26 cellular contexts compared by ENCODE assay signal in genomic region chr12:131616316-131617098, GRCh38.
"Had no signal": no experiment of that assay in that cellular context is flagged by ENCODE, and none has a peak within 500 bp of the region (broad histone marks: within the 10 kb centered on the region; RNA-seq: fewer than 3 reads in every experiment).

No MANE protein-coding gene starts in this region.

- H3K9me3 Mint-ChIP-seq: activated CD4-positive, alpha-beta memory T cell treated with anti-CD3 and anti-CD28 coated beads for 36 hours; activated CD4-positive, alpha-beta T cell treated with anti-CD3 and anti-CD28 coated beads, Interleukin-2, amount 10 ng/mL, durations not matched to agents 24 days and 14 days; activated T-cell treated with anti-CD3 and anti-CD28 coated beads, Interleukin-2, amount 50 U/mL, for 24 hours; central memory CD8-positive, alpha-beta T cell; mesothelial cell of epicardium; naive B cell; stimulated activated memory B cell treated with anti-CD40 and anti-IgM and Interleukin-4, amounts not matched to agents 10 μg/mL and 1 μg/mL and 100 μg/mL, for 72 hours; stimulated activated naive CD8-positive, alpha-beta T cell treated with anti-CD3 and anti-CD28 coated beads, Interleukin-15, amount 100 ng/mL, for 72 hours had no signal

- H3K36me3 Mint-ChIP-seq: activated CD4-positive, alpha-beta memory T cell treated with anti-CD3 and anti-CD28 coated beads for 36 hours; mesothelial cell of epicardium; naive B cell; stimulated activated memory B cell treated with anti-CD40 and anti-IgM and Interleukin-4, amounts not matched to agents 10 μg/mL and 1 μg/mL and 100 μg/mL, for 72 hours had no signal

- H3K27ac Mint-ChIP-seq: activated CD4-positive, alpha-beta memory T cell treated with anti-CD3 and anti-CD28 coated beads for 36 hours; activated CD4-positive, alpha-beta T cell treated with anti-CD3 and anti-CD28 coated beads, Interleukin-2, amount 10 ng/mL, durations not matched to agents 24 days and 14 days; activated T-cell treated with anti-CD3 and anti-CD28 coated beads, Interleukin-2, amount 50 U/mL, for 24 hours; stimulated activated memory B cell treated with anti-CD40 and anti-IgM and Interleukin-4, amounts not matched to agents 10 μg/mL and 1 μg/mL and 100 μg/mL, for 72 hours had no signal

- H3K27ac ChIP-seq: breast epithelium, epithelial cell of prostate, esophagus squamous epithelium, thyroid gland, upper lobe of right lung, WERI-Rb-1 had no signal

- H3K4me1 Mint-ChIP-seq: activated CD4-positive, alpha-beta T cell treated with anti-CD3 and anti-CD28 coated beads, Interleukin-2, amount 10 ng/mL, durations not matched to agents 24 days and 14 days; central memory CD8-positive, alpha-beta T cell; stimulated activated memory B cell treated with anti-CD40 and anti-IgM and Interleukin-4, amounts not matched to agents 10 μg/mL and 1 μg/mL and 100 μg/mL, for 72 hours; stimulated activated naive CD8-positive, alpha-beta T cell treated with anti-CD3 and anti-CD28 coated beads, Interleukin-15, amount 100 ng/mL, for 72 hours had no signal

- DNase-seq: activated CD4-positive, alpha-beta memory T cell treated with anti-CD3 and anti-CD28 coated beads for 36 hours; activated CD4-positive, alpha-beta T cell treated with anti-CD3 and anti-CD28 coated beads, Interleukin-2, amount 10 ng/mL, durations not matched to agents 24 days and 14 days; activated CD4-positive, CD25-positive, alpha-beta regulatory T cell treated with anti-CD3 and anti-CD28 coated beads, Interleukin-2, amount 50 U/mL, for 72 hours; activated CD8-positive, alpha-beta memory T cell treated with anti-CD3 and anti-CD28 coated beads, Interleukin-2, amount 50 U/mL, for 48 hours; activated gamma-delta T cell treated with Interleukin-2 at 50 U/mL for 16 hours; activated naive CD4-positive, alpha-beta T cell treated with anti-CD3 and anti-CD28 coated beads, Interleukin-2, amount 50 U/mL, for 16 hours; activated T-cell treated with anti-CD3 and anti-CD28 coated beads, Interleukin-2, amount 50 U/mL, for 24 hours; amniotic stem cell; dermis blood vessel endothelial cell; effector CD8-positive, alpha-beta T cell; esophagus squamous epithelium; naive B cell; small intestine; stimulated activated CD4-positive, alpha-beta T cell treated with anti-CD3 and anti-CD28 coated beads, Interleukin-1b, Interleukin-23, amount 100 ng/mL, for 48 hours; stimulated activated CD4-positive, alpha-beta T cell treated with anti-CD3 and anti-CD28 coated beads, Interleukin-4, amount 100 ng/mL, for 4 hours; stimulated activated CD8-positive, alpha-beta memory T cell treated with anti-CD3 and anti-CD28 coated beads, Interleukin-4, amount 100 ng/mL, for 48 hours; stimulated activated naive CD8-positive, alpha-beta T cell treated with anti-CD3 and anti-CD28 coated beads, Interleukin-15, amount 100 ng/mL, for 72 hours; thyroid gland; upper lobe of right lung; WERI-Rb-1 had no signal

- ATAC-seq: sciatic nerve; stimulated activated memory B cell treated with anti-CD40 and anti-IgM and Interleukin-4, amounts not matched to agents 10 μg/mL and 1 μg/mL and 100 μg/mL, for 72 hours; stimulated activated naive CD8-positive, alpha-beta T cell treated with anti-CD3 and anti-CD28 coated beads, Interleukin-15, amount 100 ng/mL, for 72 hours; upper lobe of right lung had no signal

- H3K4me3 Mint-ChIP-seq: activated CD4-positive, alpha-beta memory T cell treated with anti-CD3 and anti-CD28 coated beads for 36 hours; activated CD4-positive, alpha-beta T cell treated with anti-CD3 and anti-CD28 coated beads, Interleukin-2, amount 10 ng/mL, durations not matched to agents 24 days and 14 days; activated T-cell treated with anti-CD3 and anti-CD28 coated beads, Interleukin-2, amount 50 U/mL, for 24 hours; central memory CD8-positive, alpha-beta T cell; mesothelial cell of epicardium; stimulated activated memory B cell treated with anti-CD40 and anti-IgM and Interleukin-4, amounts not matched to agents 10 μg/mL and 1 μg/mL and 100 μg/mL, for 72 hours; stimulated activated naive CD8-positive, alpha-beta T cell treated with anti-CD3 and anti-CD28 coated beads, Interleukin-15, amount 100 ng/mL, for 72 hours had no signal
